17 cellular contexts compared by ENCODE assay signal in the genomic region with DNA sequence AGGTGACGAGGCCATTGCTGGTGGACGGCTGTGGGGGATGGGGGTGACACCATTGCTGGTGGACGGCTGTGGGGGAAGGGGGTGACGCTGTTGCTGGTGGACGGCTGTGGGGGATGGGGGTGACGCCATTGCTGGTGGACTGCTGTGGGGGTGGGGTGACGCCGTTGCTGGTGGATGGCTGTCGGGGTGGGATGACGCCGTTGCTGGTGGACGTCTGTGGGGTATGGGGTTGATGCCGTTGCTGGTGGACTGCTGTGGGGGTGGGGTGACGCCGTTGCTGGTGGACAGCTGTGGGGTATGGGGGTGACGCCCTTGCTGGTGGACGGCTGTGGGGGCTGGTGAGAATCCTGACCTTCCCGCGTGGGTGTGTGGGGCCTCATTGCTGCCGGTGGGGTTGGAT. TPM values are rescaled to one million over a fixed set of nuclear protein-coding genes. Genes with fewer than 3 reads are reported as not detected.
A peak's percentile ranks its signal among the peaks of the same experiment; 100 is the strongest.
DNase-seq lines count a peak whose midpoint lies in the region; ATAC-seq lines count a peak whose summit lies in the region.
"Had no signal": no experiment of that assay in that cellular context is flagged by ENCODE, and none has a peak within 500 bp of the region (broad histone marks: within the 10 kb centered on the region; RNA-seq: fewer than 3 reads in every experiment).

No MANE protein-coding gene starts in this region.

- H3K36me3 Mint-ChIP-seq in activated naive CD4-positive, alpha-beta T cell treated with anti-CD3 and anti-CD28 coated beads, Interleukin-2, amount 50 U/mL, for 72 hours, result peaks cover 67 to 79% of the 10 kb centered on the region in 2 donors
- H3K36me3 Mint-ChIP-seq in effector memory CD8-positive, alpha-beta T cell (ENCODE audit: insufficient read depth), result peaks cover 69% of the 10 kb centered on the region
- H3K36me3 Mint-ChIP-seq in stimulated activated effector memory CD8-positive, alpha-beta T cell treated with anti-CD3 and anti-CD28 coated beads, Interleukin-12 subunit alpha, Interleukin-12 subunit beta, amount 100 ng/mL, for 72 hours, result peaks cover 89% of the 10 kb centered on the region

- no peaks in the 10 kb centered on the region for H3K27me3 ChIP-seq in H7 (ENCODE audit: control insufficient read depth, insufficient read depth, low read length)
- H3K27me3 ChIP-seq: BLaER1 had no signal

- H3K4me3 Mint-ChIP-seq in effector memory CD8-positive, alpha-beta T cell, result no peak overlapping the region
- no peak overlapping the region for H3K4me3 Mint-ChIP-seq in stimulated activated effector memory CD8-positive, alpha-beta T cell treated with anti-CD3 and anti-CD28 coated beads, Interleukin-12 subunit alpha, Interleukin-12 subunit beta, amount 100 ng/mL, for 72 hours
- H3K4me3 Mint-ChIP-seq: CD14-positive monocyte; CD4-positive, alpha-beta memory T cell; HFFc6 had no signal

- no peak for DNase-seq in activated naive CD4-positive, alpha-beta T cell treated with anti-CD3 and anti-CD28 coated beads, Interleukin-2, amount 50 U/mL, for 72 hours (ENCODE audit: low spot score in 2 of 2)
- no peak for DNase-seq in activated naive CD4-positive, alpha-beta T cell treated with Interleukin-2 at 50 U/mL for 16 hours
- DNase-seq in effector memory CD8-positive, alpha-beta T cell, result no peak
- DNase-seq in stimulated activated effector memory CD8-positive, alpha-beta T cell treated with anti-CD3 and anti-CD28 coated beads, Interleukin-12 subunit alpha, Interleukin-12 subunit beta, amount 100 ng/mL, for 72 hours (ENCODE audit: low spot score in 2 of 2), result no peak
- DNase-seq in activated CD8-positive, alpha-beta memory T cell treated with anti-CD3 and anti-CD28 coated beads, Interleukin-2, amount 50 U/mL, for 48 hours, result no peak
- DNase-seq in H7 (no peak), NCI-H2196 (lab: John Stamatoyannopoulos, UW; ENCODE audit: unreplicated experiment) (no peak)
- DNase-seq: 8988T; CD4-positive, alpha-beta memory T cell; DMS153; DMS79; GDM1; GM23248; HFFc6 had no signal

- H3K4me3 ChIP-seq in H7 (ENCODE audit: insufficient read depth, low read depth, low read length), result no peak overlapping the region
- H3K4me3 ChIP-seq: BLaER1, GM23248 had no signal

- H3K4me1 Mint-ChIP-seq in effector memory CD8-positive, alpha-beta T cell (ENCODE audit: low read depth in 2 of 2), result peaks cover 16 to 18% of the 10 kb centered on the region in 2 donors
- H3K4me1 Mint-ChIP-seq in stimulated activated effector memory CD8-positive, alpha-beta T cell treated with anti-CD3 and anti-CD28 coated beads, Interleukin-12 subunit alpha, Interleukin-12 subunit beta, amount 100 ng/mL, for 72 hours, result peaks cover 43% of the 10 kb centered on the region
- H3K4me1 Mint-ChIP-seq: CD14-positive monocyte had no signal

- peaks cover under 1 to 6% of the 10 kb centered on the region in 2 donors for H3K9me3 Mint-ChIP-seq in activated naive CD4-positive, alpha-beta T cell treated with anti-CD3 and anti-CD28 coated beads, Interleukin-2, amount 50 U/mL, for 72 hours
- no peaks in the 10 kb centered on the region for H3K9me3 Mint-ChIP-seq in effector memory CD8-positive, alpha-beta T cell
- H3K9me3 Mint-ChIP-seq in stimulated activated effector memory CD8-positive, alpha-beta T cell treated with anti-CD3 and anti-CD28 coated beads, Interleukin-12 subunit alpha, Interleukin-12 subunit beta, amount 100 ng/mL, for 72 hours, result no peaks in the 10 kb centered on the region

- peaks cover under 1% of the 10 kb centered on the region for H3K36me3 ChIP-seq in H7 (replicated peaks; ENCODE audit: control insufficient read depth, insufficient read depth, low read length)

- ATAC-seq in activated naive CD4-positive, alpha-beta T cell treated with anti-CD3 and anti-CD28 coated beads, Interleukin-2, amount 50 U/mL, for 72 hours, result no peak
- ATAC-seq in effector memory CD8-positive, alpha-beta T cell (replicated peaks), result no peak
- ATAC-seq in stimulated activated effector memory CD8-positive, alpha-beta T cell treated with anti-CD3 and anti-CD28 coated beads, Interleukin-12 subunit alpha, Interleukin-12 subunit beta, amount 100 ng/mL, for 72 hours, result no peak
- ATAC-seq: HCT116 had no signal

- H3K27me3 Mint-ChIP-seq in effector memory CD8-positive, alpha-beta T cell, result no peaks in the 10 kb centered on the region
- H3K27me3 Mint-ChIP-seq: CD4-positive, alpha-beta memory T cell had no signal

- H3K27ac Mint-ChIP-seq in activated naive CD4-positive, alpha-beta T cell treated with anti-CD3 and anti-CD28 coated beads, Interleukin-2, amount 50 U/mL, for 72 hours, result peak overlapping the region; percentile 24 to 29
- H3K27ac Mint-ChIP-seq in effector memory CD8-positive, alpha-beta T cell, result peak overlapping the region; percentile 75 to 94
- peak overlapping the region; percentile 37 for H3K27ac Mint-ChIP-seq in stimulated activated effector memory CD8-positive, alpha-beta T cell treated with anti-CD3 and anti-CD28 coated beads, Interleukin-12 subunit alpha, Interleukin-12 subunit beta, amount 100 ng/mL, for 72 hours
- H3K27ac Mint-ChIP-seq: HFFc6 had no signal

RNA-seq across cellular contexts. Expression of gene CTDP1, which starts 47.1 kb away (rescaled TPM):
- total RNA-seq in activated naive CD4-positive, alpha-beta T cell treated with anti-CD3 and anti-CD28 coated beads, Interleukin-2, amount 50 U/mL, for 72 hours, result 10 to 100 TPM; 37.5 to 81.4 TPM
- 38.9 and 39.1 TPM in 2 replicates for total RNA-seq in H7 (2014; rRNA removed; shearing (Covaris generic))

Comparison
In these comparisons a context has a peak if more than half of its experiments do, and no peak if none do; other contexts are left out.
1. H3K27ac Mint-ChIP-seq: peak in every context shown above with its lines; median percentile 84 in effector memory CD8-positive, alpha-beta T cell; 37 in stimulated activated effector memory CD8-positive, alpha-beta T cell treated with anti-CD3 and anti-CD28 coated beads, Interleukin-12 subunit alpha, Interleukin-12 subunit beta, amount 100 ng/mL, for 72 hours; 26 in activated naive CD4-positive, alpha-beta T cell treated with anti-CD3 and anti-CD28 coated beads, Interleukin-2, amount 50 U/mL, for 72 hours.